ENCODE assay signal across 11 cellular contexts in the genomic region with DNA sequence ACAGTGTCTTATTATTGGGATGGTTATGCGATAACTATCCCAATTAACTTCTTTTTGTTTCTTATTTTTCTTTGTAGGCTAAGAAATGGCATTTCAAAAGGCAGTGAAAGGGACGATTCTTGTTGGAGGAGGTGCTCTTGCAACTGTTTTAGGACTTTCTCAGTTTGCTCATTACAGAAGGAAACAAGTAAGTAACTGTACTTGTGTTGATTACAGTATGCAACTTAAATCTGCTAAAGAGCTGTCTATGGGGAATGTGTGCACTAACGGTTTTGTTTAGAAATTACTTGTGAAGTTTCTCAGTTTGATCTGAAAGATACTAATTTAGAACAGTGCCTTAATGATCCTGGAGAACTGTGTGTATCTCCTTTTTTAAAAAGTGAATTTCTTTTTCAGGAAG. TPM values are rescaled to one million over a fixed set of nuclear protein-coding genes. Genes with fewer than 3 reads are reported as not detected.
A peak's percentile ranks its signal among the peaks of the same experiment; 100 is the strongest.
DNase-seq lines count a peak whose midpoint lies in the region; ATAC-seq and TF ChIP-seq lines count a peak whose summit lies in the region.
"Had no signal": no experiment of that assay in that cellular context is flagged by ENCODE, and none has a peak within 500 bp of the region (broad histone marks: within the 10 kb centered on the region; RNA-seq: fewer than 3 reads in every experiment).

No MANE protein-coding gene starts in this region.

- H3K4me3 Mint-ChIP-seq in activated T-cell treated with anti-CD3 and anti-CD28 coated beads, Interleukin-2, amount 50 U/mL, for 4 hours: no peak overlapping the region

- peaks cover 39% of the 10 kb centered on the region for H3K4me1 Mint-ChIP-seq in activated T-cell treated with anti-CD3 and anti-CD28 coated beads, Interleukin-2, amount 50 U/mL, for 4 hours (ENCODE audit: low read depth)

- DNase-seq in mammary epithelial cell: no peak
- no peak for DNase-seq in stomach
- DNase-seq in activated T-cell treated with anti-CD3 and anti-CD28 coated beads, Interleukin-2, amount 50 U/mL, for 4 hours: no peak
- DNase-seq in UCSD-AML1 (lab: John Stamatoyannopoulos, UW; ENCODE audit: unreplicated experiment): no peak
- DNase-seq in NCI-H187 (lab: John Stamatoyannopoulos, UW): no peak
- DNase-seq: DMS153, NCI-H1092 treated with DMSO at 0.1 percent for 48 hours, PC-9 had no signal

- H3K27me3 Mint-ChIP-seq in activated T-cell treated with anti-CD3 and anti-CD28 coated beads, Interleukin-2, amount 50 U/mL, for 4 hours (ENCODE audit: low read depth): no peaks in the 10 kb centered on the region

- no peaks in the 10 kb centered on the region for H3K27me3 ChIP-seq in mammary epithelial cell (ENCODE audit: insufficient read depth, low read length)
- no peaks in the 10 kb centered on the region for H3K27me3 ChIP-seq in stomach

- dilution Hi-C loops in mammary epithelial cell (cut with HindIII; ENCODE audit: low sequenced_read_pairs): no loop called here

- H3K9ac ChIP-seq in mammary epithelial cell (ENCODE audit: insufficient read depth, low read length): no peak overlapping the region

- no peaks in the 10 kb centered on the region for H3K9me3 Mint-ChIP-seq in activated T-cell treated with anti-CD3 and anti-CD28 coated beads, Interleukin-2, amount 50 U/mL, for 4 hours

- peaks cover 40% of the 10 kb centered on the region for H3K79me2 ChIP-seq in mammary epithelial cell (ENCODE audit: insufficient read depth, low read length)

- CTCF ChIA-PET in mammary epithelial cell (lab: Charles Lee; ENCODE audit: low non-redundant PET): no interaction called here

- ATAC-seq in GM21390 (IDR thresholded peaks at IDR 0.05; ENCODE audit: unreplicated experiment) (peak; percentile 51), HG03066 (IDR thresholded peaks at IDR 0.05; ENCODE audit: low read depth, unreplicated experiment) (peak; percentile 40)
- ATAC-seq in activated T-cell treated with anti-CD3 and anti-CD28 coated beads, Interleukin-2, amount 50 U/mL, for 4 hours: no peak

- peak overlapping the region; percentile 54 for H3K27ac ChIP-seq in mammary epithelial cell (ENCODE audit: insufficient read depth, low read depth, low read length)
- peak overlapping the region in 3 of 5 donors; percentile 3 to 48 (median 23) for H3K27ac ChIP-seq in stomach

- no peak overlapping the region for H3K4me3 ChIP-seq in mammary epithelial cell (replicated peaks in 1 of 3; ENCODE audit: insufficient read depth in 1 of 3, low read depth in 2 of 3, low read length in 3 of 3)
- no peak overlapping the region for H3K4me3 ChIP-seq in stomach
- H3K4me3 ChIP-seq: coronary artery, PC-9 had no signal

- peak overlapping the region; percentile 50 for H2AFZ ChIP-seq in mammary epithelial cell (ENCODE audit: low read depth, low read length)
- H2AFZ ChIP-seq: PC-9 had no signal

- no TSS peak for BruUV-seq in mammary epithelial cell (replicated peaks; lab: Mats Ljungman, UMichigan)

- no peak for TF ChIP-seq EP300 in stomach (IDR thresholded peaks at IDR 0.05)

- TF ChIP-seq CTCF in mammary epithelial cell (conservative IDR thresholded peaks at IDR 0.05 in 1 of 2, IDR thresholded peaks at IDR 0.05 in 1 of 2; ENCODE audit: extremely low read depth in 1 of 2, insufficient read depth in 1 of 2, low read depth in 1 of 2, low read length in 2 of 2) (no peak), stomach (IDR thresholded peaks at IDR 0.05) (no peak)

- intact Hi-C loops in mammary epithelial cell (cut with micrococcal nuclease) (loop anchor here (2.0 to 5.0 kb wide), 2 partner anchors 39 to 75 kb away; a partner anchor contains a TSS), stomach (cut with DNase I; ENCODE audit: low total_unique reads) (no loop called here)

- H3K9me3 ChIP-seq in mammary epithelial cell (replicated peaks; ENCODE audit: insufficient read depth, low read length): no peaks in the 10 kb centered on the region
- H3K9me3 ChIP-seq in stomach: no peaks in the 10 kb centered on the region

- 62% methylated on average over 3 of the region's 3 CpGs for WGBS in mammary epithelial cell (ENCODE audit: low coverage, missing lambda C conversion rate)
- 61 to 68% (median 65%) methylated on average over 3 of the region's 3 CpGs for WGBS in stomach, 5 donors

- H3K36me3 ChIP-seq in mammary epithelial cell (ENCODE audit: insufficient read depth, low read length) (peaks cover 4% of the 10 kb centered on the region), stomach (peaks cover 0 to 7% (median 4%) of the 10 kb centered on the region in 4 donors)

- no peaks in the 10 kb centered on the region for H4K20me1 ChIP-seq in mammary epithelial cell (ENCODE audit: insufficient read depth, low read length)

- in situ Hi-C loops in mammary epithelial cell (cut with MboI; ENCODE audit: low sequenced_read_pairs in 2 of 2): no loop called here

- TF ChIP-seq POLR2A in stomach (IDR thresholded peaks at IDR 0.05): no peak

- peaks cover 17% of the 10 kb centered on the region for H3K4me1 ChIP-seq in mammary epithelial cell (ENCODE audit: insufficient read depth, low read length)
- H3K4me1 ChIP-seq in stomach: peaks cover 0 to 44% (median 29%) of the 10 kb centered on the region in 4 donors

- H3K4me2 ChIP-seq in mammary epithelial cell (ENCODE audit: insufficient read depth, low read depth, low read length): no peak overlapping the region
- H3K4me2 ChIP-seq: PC-9 had no signal

- peaks cover 13% of the 10 kb centered on the region for H3K36me3 Mint-ChIP-seq in activated T-cell treated with anti-CD3 and anti-CD28 coated beads, Interleukin-2, amount 50 U/mL, for 4 hours (ENCODE audit: insufficient read depth)

RNA-seq across cellular contexts. Expression of a gene that starts 39.8 kb away (rescaled TPM):
- total RNA-seq in mammary epithelial cell (10 to 100 TPM; 30.0 to 39.3 TPM), stomach (100 to 1,000 TPM in 2 of 5 donors, 10 to 100 TPM in 2, 1 to 10 TPM in 1; 8.1 to 254 (median 58.1) TPM)
- polyA plus RNA-seq in mammary epithelial cell (17.2 TPM), stomach (1 to 10 TPM; 6.2 to 9.5 (median 8.7) TPM)
- 58.2 TPM for polyA minus RNA-seq in mammary epithelial cell
- 10 to 100 TPM; 20.7 to 21.1 (median 21.0) TPM for total RNA-seq in activated T-cell treated with anti-CD3 and anti-CD28 coated beads, Interleukin-2, amount 50 U/mL, for 4 hours

Comparison
In these comparisons a context has a peak if more than half of its experiments do, and no peak if none do; other contexts are left out.
1. ATAC-seq: peak in GM21390 (single experiment) and HG03066 (single experiment); none in activated T-cell treated with anti-CD3 and anti-CD28 coated beads, Interleukin-2, amount 50 U/mL, for 4 hours (0 of 2).